In the genomic region with DNA sequence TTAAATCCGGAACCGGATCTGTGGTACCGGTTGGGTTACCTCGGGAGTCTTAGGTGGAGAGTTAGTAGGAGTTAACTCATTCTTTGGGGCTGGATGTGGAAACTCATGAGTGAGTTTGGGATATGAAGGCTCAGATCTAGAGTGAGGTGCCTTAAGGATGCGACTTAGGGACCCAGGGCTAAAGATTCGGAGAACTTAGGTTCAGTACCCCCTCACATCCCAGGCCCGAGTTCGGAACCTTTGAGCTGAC, we compare ENCODE assay signal across 8 cellular contexts. TPM values are rescaled to one million over a fixed set of nuclear protein-coding genes. Genes with fewer than 3 reads are reported as not detected.
DNase-seq lines count a peak whose midpoint lies in the region; ATAC-seq, FAIRE-seq and TF ChIP-seq lines count a peak whose summit lies in the region.

No MANE protein-coding gene starts in this region.

- peak overlapping the region; percentile 99 for H3K4me3 Mint-ChIP-seq in activated T-helper 1 cell treated with anti-CD3 and anti-CD28 coated beads, Interleukin-12 subunit alpha, Interleukin-12 subunit beta, Interleukin-2, Interleukin-4 antibody, amounts not matched to agents 30 ng/mL and 10 ng/mL and 1 ng/mL, durations not matched to agents 14 hours and 24 hours and 36 hours
- H3K4me3 Mint-ChIP-seq in stimulated activated memory B cell treated with anti-CD40 and anti-IgM and Interleukin-4, amounts not matched to agents 10 μg/mL and 1 μg/mL and 100 μg/mL, for 72 hours: peak overlapping the region; percentile 92

- no peaks in the 10 kb centered on the region for H3K9me3 Mint-ChIP-seq in activated T-helper 1 cell treated with anti-CD3 and anti-CD28 coated beads, Interleukin-12 subunit alpha, Interleukin-12 subunit beta, Interleukin-2, Interleukin-4 antibody, amounts not matched to agents 30 ng/mL and 10 ng/mL and 1 ng/mL, durations not matched to agents 14 hours and 24 hours and 36 hours
- no peaks in the 10 kb centered on the region for H3K9me3 Mint-ChIP-seq in stimulated activated memory B cell treated with anti-CD40 and anti-IgM and Interleukin-4, amounts not matched to agents 10 μg/mL and 1 μg/mL and 100 μg/mL, for 72 hours

- peaks cover 27% of the 10 kb centered on the region for H3K4me1 Mint-ChIP-seq in activated T-helper 1 cell treated with anti-CD3 and anti-CD28 coated beads, Interleukin-12 subunit alpha, Interleukin-12 subunit beta, Interleukin-2, Interleukin-4 antibody, amounts not matched to agents 30 ng/mL and 10 ng/mL and 1 ng/mL, durations not matched to agents 14 hours and 24 hours and 36 hours (ENCODE audit: low read depth)
- H3K4me1 Mint-ChIP-seq in stimulated activated memory B cell treated with anti-CD40 and anti-IgM and Interleukin-4, amounts not matched to agents 10 μg/mL and 1 μg/mL and 100 μg/mL, for 72 hours: peaks cover 46% of the 10 kb centered on the region

- no peak overlapping the region for H3K27ac ChIP-seq in iPS DF 6.9 (ENCODE audit: low read length)

- no peaks in the 10 kb centered on the region for H3K9me3 ChIP-seq in iPS DF 6.9 (ENCODE audit: control insufficient read depth, insufficient read depth, low read length)

- WGBS in iPS DF 6.9 (ENCODE audit: insufficient coverage, insufficient read length): no CpG with 5 or more reads among the region's 8 CpGs

- DNase-seq in activated T-helper 1 cell treated with anti-CD3 and anti-CD28 coated beads, Interleukin-12 subunit alpha, Interleukin-12 subunit beta, Interleukin-2, Interleukin-4 antibody, amounts not matched to agents 30 ng/mL and 10 ng/mL and 1 ng/mL, durations not matched to agents 14 hours and 24 hours and 36 hours (ENCODE audit: low spot score): no peak
- no peak for DNase-seq in iPS DF 6.9 (ENCODE audit: low read depth, low spot score)
- no peak for DNase-seq in SKM-1 (lab: John Stamatoyannopoulos, UW; ENCODE audit: unreplicated experiment)
- no peak for DNase-seq in H54 (ENCODE audit: insufficient read length, low spot score)

- H3K27me3 ChIP-seq in iPS DF 6.9 (ENCODE audit: control insufficient read depth, insufficient read depth, low read length): no peaks in the 10 kb centered on the region

- ATAC-seq in HG03097 (IDR thresholded peaks at IDR 0.05; ENCODE audit: low FRiP score, unreplicated experiment) (peak; percentile 1), HG03520 (IDR thresholded peaks at IDR 0.05; ENCODE audit: unreplicated experiment) (no peak), GM21723 (IDR thresholded peaks at IDR 0.05; ENCODE audit: unreplicated experiment) (no peak)
- ATAC-seq in stimulated activated memory B cell treated with anti-CD40 and anti-IgM and Interleukin-4, amounts not matched to agents 10 μg/mL and 1 μg/mL and 100 μg/mL, for 72 hours: no peak

- H3K36me3 Mint-ChIP-seq in activated T-helper 1 cell treated with anti-CD3 and anti-CD28 coated beads, Interleukin-12 subunit alpha, Interleukin-12 subunit beta, Interleukin-2, Interleukin-4 antibody, amounts not matched to agents 30 ng/mL and 10 ng/mL and 1 ng/mL, durations not matched to agents 14 hours and 24 hours and 36 hours (ENCODE audit: low read depth): peaks cover 28% of the 10 kb centered on the region
- H3K36me3 Mint-ChIP-seq in stimulated activated memory B cell treated with anti-CD40 and anti-IgM and Interleukin-4, amounts not matched to agents 10 μg/mL and 1 μg/mL and 100 μg/mL, for 72 hours: peaks cover 30% of the 10 kb centered on the region

- H3K27me3 Mint-ChIP-seq in activated T-helper 1 cell treated with anti-CD3 and anti-CD28 coated beads, Interleukin-12 subunit alpha, Interleukin-12 subunit beta, Interleukin-2, Interleukin-4 antibody, amounts not matched to agents 30 ng/mL and 10 ng/mL and 1 ng/mL, durations not matched to agents 14 hours and 24 hours and 36 hours (ENCODE audit: insufficient read depth): no peaks in the 10 kb centered on the region
- no peaks in the 10 kb centered on the region for H3K27me3 Mint-ChIP-seq in stimulated activated memory B cell treated with anti-CD40 and anti-IgM and Interleukin-4, amounts not matched to agents 10 μg/mL and 1 μg/mL and 100 μg/mL, for 72 hours

- no peak for TF ChIP-seq POLR2A in H54 (IDR thresholded peaks at IDR 0.05; ENCODE audit: low read depth, low read length)

- peaks cover 4% of the 10 kb centered on the region; the same call in 1 of the 2 replicates for H3K36me3 ChIP-seq in iPS DF 6.9 (ENCODE audit: control insufficient read depth, insufficient read depth, low read length)

- peak overlapping the region; percentile 99 for H3K27ac Mint-ChIP-seq in activated T-helper 1 cell treated with anti-CD3 and anti-CD28 coated beads, Interleukin-12 subunit alpha, Interleukin-12 subunit beta, Interleukin-2, Interleukin-4 antibody, amounts not matched to agents 30 ng/mL and 10 ng/mL and 1 ng/mL, durations not matched to agents 14 hours and 24 hours and 36 hours
- H3K27ac Mint-ChIP-seq in stimulated activated memory B cell treated with anti-CD40 and anti-IgM and Interleukin-4, amounts not matched to agents 10 μg/mL and 1 μg/mL and 100 μg/mL, for 72 hours: peak overlapping the region; percentile 96

- intact Hi-C loops in activated T-helper 1 cell treated with anti-CD3 and anti-CD28 coated beads, Interleukin-12 subunit alpha, Interleukin-12 subunit beta, Interleukin-2, Interleukin-4 antibody, amounts not matched to agents 30 ng/mL and 10 ng/mL and 1 ng/mL, durations not matched to agents 14 hours and 24 hours and 36 hours (cut with micrococcal nuclease): loop anchor here (1.0 to 10.0 kb wide), 10 partner anchors 27 to 513 kb away; a partner anchor contains a TSS

- H3K4me3 ChIP-seq in iPS DF 6.9 (ENCODE audit: low read length): peak overlapping the region; percentile 49; the same call in 1 of the 2 replicates

- H3K4me1 ChIP-seq in iPS DF 6.9 (ENCODE audit: control insufficient read depth, insufficient read depth, low read length): no peaks in the 10 kb centered on the region; the same call in none of the 2 replicates

- no peak for FAIRE-seq in H54 (lab: Jason Lieb, UNC)

RNA-seq across cellular contexts. Expression of a gene that starts 0.3 kb away (rescaled TPM):
- total RNA-seq in activated T-helper 1 cell treated with anti-CD3 and anti-CD28 coated beads, Interleukin-12 subunit alpha, Interleukin-12 subunit beta, Interleukin-2, Interleukin-4 antibody, amounts not matched to agents 30 ng/mL and 10 ng/mL and 1 ng/mL, durations not matched to agents 14 hours and 24 hours and 36 hours: 9.5 and 10.0 TPM in 2 replicates

RNA-seq across cellular contexts. Expression of a gene that starts 1.0 kb away (rescaled TPM):
- total RNA-seq in activated T-helper 1 cell treated with anti-CD3 and anti-CD28 coated beads, Interleukin-12 subunit alpha, Interleukin-12 subunit beta, Interleukin-2, Interleukin-4 antibody, amounts not matched to agents 30 ng/mL and 10 ng/mL and 1 ng/mL, durations not matched to agents 14 hours and 24 hours and 36 hours: 243 and 245 TPM in 2 replicates

RNA-seq across cellular contexts. Expression of a gene that starts 25.4 kb away (rescaled TPM):
- total RNA-seq in activated T-helper 1 cell treated with anti-CD3 and anti-CD28 coated beads, Interleukin-12 subunit alpha, Interleukin-12 subunit beta, Interleukin-2, Interleukin-4 antibody, amounts not matched to agents 30 ng/mL and 10 ng/mL and 1 ng/mL, durations not matched to agents 14 hours and 24 hours and 36 hours: 0.91 TPM in 1 of 2 replicates, not detected in the other

RNA-seq across cellular contexts. Expression of a gene that starts 28.1 kb away (rescaled TPM):
- total RNA-seq in activated T-helper 1 cell treated with anti-CD3 and anti-CD28 coated beads, Interleukin-12 subunit alpha, Interleukin-12 subunit beta, Interleukin-2, Interleukin-4 antibody, amounts not matched to agents 30 ng/mL and 10 ng/mL and 1 ng/mL, durations not matched to agents 14 hours and 24 hours and 36 hours: 40.6 and 45.5 TPM in 2 replicates

RNA-seq across cellular contexts. Expression of a gene that starts 33.0 kb away (rescaled TPM):
- total RNA-seq in activated T-helper 1 cell treated with anti-CD3 and anti-CD28 coated beads, Interleukin-12 subunit alpha, Interleukin-12 subunit beta, Interleukin-2, Interleukin-4 antibody, amounts not matched to agents 30 ng/mL and 10 ng/mL and 1 ng/mL, durations not matched to agents 14 hours and 24 hours and 36 hours: 8.7 and 9.9 TPM in 2 replicates
